In genomic region chr16:52912565-52913173, GRCh38 we compare ENCODE assay signal across 8 cellular contexts.
DNase-seq lines count a peak whose midpoint lies in the region; ATAC-seq and TF ChIP-seq lines count a peak whose summit lies in the region.

No MANE protein-coding gene starts in this region.

- H3K9me3 Mint-ChIP-seq in activated CD4-positive, alpha-beta T cell treated with anti-CD3 and anti-CD28 coated beads, Interleukin-2, amount 10 ng/mL, durations not matched to agents 7 days and 5 days: no peaks in the 10 kb centered on the region
- H3K9me3 Mint-ChIP-seq in progenitor cell of endocrine pancreas (ENCODE audit: low read depth): no peaks in the 10 kb centered on the region

- ATAC-seq in HG02759 (IDR thresholded peaks at IDR 0.05; ENCODE audit: unreplicated experiment): peak; percentile 78
- ATAC-seq in HG02642 (IDR thresholded peaks at IDR 0.05; ENCODE audit: poor library complexity, unreplicated experiment): no peak

- no peak overlapping the region for H3K27ac Mint-ChIP-seq in activated CD4-positive, alpha-beta T cell treated with anti-CD3 and anti-CD28 coated beads, Interleukin-2, amount 10 ng/mL, durations not matched to agents 7 days and 5 days
- no peak overlapping the region for H3K27ac Mint-ChIP-seq in progenitor cell of endocrine pancreas

- POLR2A ChIA-PET in activated CD4-positive, alpha-beta T cell treated with anti-CD3 and anti-CD28 coated beads, Interleukin-2, amount 10 ng/mL, durations not matched to agents 7 days and 5 days (lab: Charles Lee): no interaction called here

- no peaks in the 10 kb centered on the region for H3K4me1 Mint-ChIP-seq in activated CD4-positive, alpha-beta T cell treated with anti-CD3 and anti-CD28 coated beads, Interleukin-2, amount 10 ng/mL, durations not matched to agents 7 days and 5 days
- H3K4me1 Mint-ChIP-seq in progenitor cell of endocrine pancreas (ENCODE audit: low read depth): peaks cover 3% of the 10 kb centered on the region

- CTCF ChIA-PET in activated CD4-positive, alpha-beta T cell treated with anti-CD3 and anti-CD28 coated beads, Interleukin-2, amount 10 ng/mL, durations not matched to agents 7 days and 5 days (lab: Charles Lee): interaction anchor here (0.6 kb wide), 1 partner anchor 517 kb away, joined by 3 read pairs; no protein-coding TSS in a partner anchor

- DNase-seq in activated T-cell treated with anti-CD3 and anti-CD28 coated beads for 48 hours (ENCODE audit: low read depth) (peak; percentile 19), NCI-H2029 (lab: John Stamatoyannopoulos, UW) (peak; percentile 3), germinal center (ENCODE audit: low spot score) (peak; percentile 42), progenitor cell of endocrine pancreas (ENCODE audit: low spot score, unreplicated experiment) (peak; percentile 61)
- no peak for DNase-seq in activated T-cell treated with anti-CD3 and anti-CD28 coated beads, Interleukin-2, amount 50 U/mL, for 1 hour
- peak; percentile 43 for DNase-seq in activated CD4-positive, alpha-beta T cell treated with anti-CD3 and anti-CD28 coated beads, Interleukin-2, amount 10 ng/mL, durations not matched to agents 7 days and 5 days

- peak; percentile 90 for TF ChIP-seq CTCF in progenitor cell of endocrine pancreas (IDR thresholded peaks at IDR 0.05; ENCODE audit: unreplicated experiment)

- H3K36me3 Mint-ChIP-seq in activated CD4-positive, alpha-beta T cell treated with anti-CD3 and anti-CD28 coated beads, Interleukin-2, amount 10 ng/mL, durations not matched to agents 7 days and 5 days (ENCODE audit: low read depth): no peaks in the 10 kb centered on the region
- H3K36me3 Mint-ChIP-seq in progenitor cell of endocrine pancreas (ENCODE audit: insufficient read depth): no peaks in the 10 kb centered on the region

- H3K4me3 Mint-ChIP-seq in activated CD4-positive, alpha-beta T cell treated with anti-CD3 and anti-CD28 coated beads, Interleukin-2, amount 10 ng/mL, durations not matched to agents 7 days and 5 days: no peak overlapping the region
- H3K4me3 Mint-ChIP-seq in progenitor cell of endocrine pancreas (ENCODE audit: low read depth): no peak overlapping the region

- H3K27me3 Mint-ChIP-seq in activated CD4-positive, alpha-beta T cell treated with anti-CD3 and anti-CD28 coated beads, Interleukin-2, amount 10 ng/mL, durations not matched to agents 7 days and 5 days: no peaks in the 10 kb centered on the region
- H3K27me3 Mint-ChIP-seq in progenitor cell of endocrine pancreas: no peaks in the 10 kb centered on the region
